In genomic region chr9:96255698-96256097, GRCh38 we compare ENCODE assay signal across 27 cellular contexts. TPM values are rescaled to one million over a fixed set of nuclear protein-coding genes. Genes with fewer than 3 reads are reported as not detected.
"Had no signal": no experiment of that assay in that cellular context is flagged by ENCODE, and none has a peak within 500 bp of the region (broad histone marks: within the 10 kb centered on the region; RNA-seq: fewer than 3 reads in every experiment).

No MANE protein-coding gene starts in this region.

- H3K4me1 Mint-ChIP-seq: activated naive CD4-positive, alpha-beta T cell treated with anti-CD3 and anti-CD28 coated beads, Interleukin-2, amount 50 U/mL, for 24 hours had no signal

- DNase-seq: activated CD4-positive, alpha-beta T cell treated with anti-CD3 and anti-CD28 coated beads for 36 hours; activated CD8-positive, alpha-beta memory T cell treated with anti-CD3 and anti-CD28 coated beads, Interleukin-2, amount 50 U/mL, for 48 hours; activated CD8-positive, alpha-beta T cell treated with anti-CD3 and anti-CD28 coated beads for 36 hours; activated effector memory CD4-positive, alpha-beta T cell treated with Interleukin-2 at 50 U/mL for 16 hours; activated naive CD4-positive, alpha-beta T cell; activated naive CD8-positive, alpha-beta T cell treated with anti-CD3 and anti-CD28 coated beads, Interleukin-2, amount 50 U/mL, for 24 hours; activated T-cell treated with anti-CD3 and anti-CD28 coated beads, Interleukin-2, amount 50 U/mL, for 1 hour; amniotic stem cell; body of pancreas; central memory CD4-positive, alpha-beta T cell; Karpas-422; MM.1S; NCI-H1105 treated with DMSO at 0.1 percent for 48 hours; NCI-H1436 treated with DMSO at 0.1 percent for 48 hours; NCI-H187 treated with DMSO at 0.1 percent for 48 hours; NCI-H2081 treated with DMSO at 0.1 percent for 48 hours; NCI-H446; NCI-H524 treated with DMSO at 0.1 percent for 48 hours; NCI-H774; SIG-M5 had no signal

- H3K27ac ChIP-seq: ascending aorta, body of pancreas, VCaP had no signal

- H3K9me3 Mint-ChIP-seq: activated CD8-positive, alpha-beta T cell treated with anti-CD3 and anti-CD28 coated beads for 36 hours; activated naive CD4-positive, alpha-beta T cell treated with anti-CD3 and anti-CD28 coated beads, Interleukin-2, amount 50 U/mL, for 24 hours; activated naive CD8-positive, alpha-beta T cell treated with anti-CD3 and anti-CD28 coated beads, Interleukin-2, amount 50 U/mL, for 24 hours; activated T-helper 1 cell treated with anti-CD3 and anti-CD28 coated beads, Interleukin-12 subunit alpha, Interleukin-12 subunit beta, Interleukin-2, Interleukin-4 antibody, amounts not matched to agents 30 ng/mL and 10 ng/mL and 1 ng/mL, durations not matched to agents 14 hours and 24 hours and 36 hours had no signal

- ATAC-seq: activated CD4-positive, alpha-beta T cell treated with anti-CD3 and anti-CD28 coated beads for 36 hours; activated CD8-positive, alpha-beta T cell treated with anti-CD3 and anti-CD28 coated beads for 36 hours; activated naive CD8-positive, alpha-beta T cell treated with anti-CD3 and anti-CD28 coated beads, Interleukin-2, amount 50 U/mL, for 24 hours; body of pancreas had no signal

- H3K4me1 ChIP-seq: ascending aorta, body of pancreas had no signal

- H3K36me3 Mint-ChIP-seq: activated naive CD4-positive, alpha-beta T cell treated with anti-CD3 and anti-CD28 coated beads, Interleukin-2, amount 50 U/mL, for 24 hours had no signal

- H3K4me3 Mint-ChIP-seq: activated CD4-positive, alpha-beta T cell treated with anti-CD3 and anti-CD28 coated beads for 36 hours; activated CD8-positive, alpha-beta T cell treated with anti-CD3 and anti-CD28 coated beads for 36 hours; activated naive CD4-positive, alpha-beta T cell treated with anti-CD3 and anti-CD28 coated beads, Interleukin-2, amount 50 U/mL, for 24 hours; activated naive CD8-positive, alpha-beta T cell treated with anti-CD3 and anti-CD28 coated beads, Interleukin-2, amount 50 U/mL, for 24 hours; activated T-helper 1 cell treated with anti-CD3 and anti-CD28 coated beads, Interleukin-12 subunit alpha, Interleukin-12 subunit beta, Interleukin-2, Interleukin-4 antibody, amounts not matched to agents 30 ng/mL and 10 ng/mL and 1 ng/mL, durations not matched to agents 14 hours and 24 hours and 36 hours had no signal

- H3K4me3 ChIP-seq: ascending aorta, body of pancreas had no signal

- H3K27me3 ChIP-seq: ascending aorta, body of pancreas had no signal

- H3K9me3 ChIP-seq: ascending aorta, body of pancreas had no signal

- H3K36me3 ChIP-seq: ascending aorta had no signal

- H3K27ac Mint-ChIP-seq: activated CD4-positive, alpha-beta T cell treated with anti-CD3 and anti-CD28 coated beads for 36 hours; activated CD8-positive, alpha-beta T cell treated with anti-CD3 and anti-CD28 coated beads for 36 hours; activated naive CD4-positive, alpha-beta T cell treated with anti-CD3 and anti-CD28 coated beads, Interleukin-2, amount 50 U/mL, for 24 hours; activated naive CD8-positive, alpha-beta T cell treated with anti-CD3 and anti-CD28 coated beads, Interleukin-2, amount 50 U/mL, for 24 hours; activated T-helper 1 cell treated with anti-CD3 and anti-CD28 coated beads, Interleukin-12 subunit alpha, Interleukin-12 subunit beta, Interleukin-2, Interleukin-4 antibody, amounts not matched to agents 30 ng/mL and 10 ng/mL and 1 ng/mL, durations not matched to agents 14 hours and 24 hours and 36 hours had no signal

RNA-seq across cellular contexts. Expression of gene HSD17B3, which starts 46.3 kb away (rescaled TPM):
- total RNA-seq: activated CD4-positive, alpha-beta T cell treated with anti-CD3 and anti-CD28 coated beads for 36 hours; activated CD8-positive, alpha-beta T cell treated with anti-CD3 and anti-CD28 coated beads for 36 hours; activated T-helper 1 cell treated with anti-CD3 and anti-CD28 coated beads, Interleukin-12 subunit alpha, Interleukin-12 subunit beta, Interleukin-2, Interleukin-4 antibody, amounts not matched to agents 30 ng/mL and 10 ng/mL and 1 ng/mL, durations not matched to agents 14 hours and 24 hours and 36 hours; ascending aorta; OCI-LY7; RPMI7951; T-helper 2 cell treated with Interferon-gamma antibody and Interleukin-4, amounts not matched to agents 100 ng/mL and 5 ng/mL, for 36 hours had no signal
